17 cellular contexts compared by ENCODE assay signal in genomic region chr4:134463771-134464170, GRCh38.
"Had no signal": no experiment of that assay in that cellular context is flagged by ENCODE, and none has a peak within 500 bp of the region (broad histone marks: within the 10 kb centered on the region; RNA-seq: fewer than 3 reads in every experiment).

No MANE protein-coding gene starts in this region.

- DNase-seq: effector memory CD8-positive, alpha-beta T cell; esophagus squamous epithelium; foreskin fibroblast; left colon; left ventricle myocardium superior; naive thymus-derived CD4-positive, alpha-beta T cell; nephron progenitor cell; sigmoid colon; stimulated activated CD4-positive, alpha-beta T cell treated with anti-CD3 and anti-CD28 coated beads, Interleukin-12 subunit alpha, Interleukin-12 subunit beta, amount 100 ng/mL, for 4 hours; stimulated activated naive CD4-positive, alpha-beta T cell; stomach; substantia nigra; trophoblast cell had no signal

- H3K27me3 ChIP-seq: esophagus squamous epithelium, gastroesophageal sphincter, right atrium auricular region, sigmoid colon, stomach had no signal

- H3K27me3 Mint-ChIP-seq: effector memory CD8-positive, alpha-beta T cell; naive thymus-derived CD4-positive, alpha-beta T cell had no signal

- H3K9me3 ChIP-seq: esophagus squamous epithelium, gastroesophageal sphincter, right atrium auricular region, sigmoid colon, stomach had no signal

- H3K9me3 Mint-ChIP-seq: nephron progenitor cell had no signal

- H3K4me3 ChIP-seq: esophagus squamous epithelium, gastroesophageal sphincter, lung, right atrium auricular region, sigmoid colon, skin epidermis, stomach had no signal

- H3K27ac Mint-ChIP-seq: effector memory CD8-positive, alpha-beta T cell; naive thymus-derived CD4-positive, alpha-beta T cell; nephron progenitor cell had no signal

- H3K4me1 Mint-ChIP-seq: naive thymus-derived CD4-positive, alpha-beta T cell; nephron progenitor cell had no signal

- H3K36me3 Mint-ChIP-seq: naive thymus-derived CD4-positive, alpha-beta T cell had no signal

- H3K36me3 ChIP-seq: esophagus squamous epithelium, gastroesophageal sphincter, right atrium auricular region, sigmoid colon, stomach had no signal

- H3K4me1 ChIP-seq: esophagus squamous epithelium, gastroesophageal sphincter, right atrium auricular region, sigmoid colon, stomach had no signal

- H3K27ac ChIP-seq: esophagus squamous epithelium, gastroesophageal sphincter, right atrium auricular region, sigmoid colon, skin epidermis, stomach had no signal

- H3K4me3 Mint-ChIP-seq: effector memory CD8-positive, alpha-beta T cell; naive thymus-derived CD4-positive, alpha-beta T cell; nephron progenitor cell had no signal
